Comparison of ENCODE assay signal across 14 cellular contexts in the genomic region with DNA sequence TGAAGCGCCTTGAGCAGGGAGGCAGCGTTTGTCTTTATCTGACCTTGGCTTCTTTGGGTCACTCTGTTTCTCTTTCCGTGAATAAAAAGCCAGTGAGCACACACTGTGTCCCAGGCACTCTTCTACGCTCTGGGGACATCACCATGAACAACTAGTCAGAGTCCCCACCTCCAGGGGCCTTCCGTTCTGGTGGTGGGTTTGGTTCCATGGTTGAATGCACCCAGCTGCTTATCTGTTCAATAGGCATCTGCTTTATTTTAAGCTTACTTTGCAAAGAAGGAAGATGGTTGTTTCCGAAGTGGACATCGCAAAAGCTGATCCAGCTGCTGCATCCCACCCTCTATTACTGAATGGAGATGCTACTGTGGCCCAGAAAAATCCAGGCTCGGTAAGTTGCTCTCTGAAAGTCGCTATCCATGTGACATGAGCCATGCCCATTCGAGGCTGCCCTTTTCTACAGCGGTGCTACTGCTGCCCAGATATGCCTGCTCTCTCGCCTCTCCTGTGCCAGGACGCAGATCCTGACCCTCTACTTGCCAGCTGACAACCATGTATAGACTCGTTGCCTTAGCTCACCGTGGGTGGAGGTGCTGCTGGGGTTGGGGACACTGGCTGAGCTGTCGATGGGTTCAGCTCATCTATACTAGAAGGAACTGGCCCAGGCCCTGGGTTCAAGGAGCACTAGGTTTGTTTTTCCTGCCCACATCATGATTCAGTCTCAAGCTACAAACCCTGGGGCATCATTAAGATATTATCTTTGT. TPM values are rescaled to one million over a fixed set of nuclear protein-coding genes. Genes with fewer than 3 reads are reported as not detected.
DNase-seq lines count a peak whose midpoint lies in the region; ATAC-seq lines count a peak whose summit lies in the region.
"Had no signal": no experiment of that assay in that cellular context is flagged by ENCODE, and none has a peak within 500 bp of the region (broad histone marks: within the 10 kb centered on the region; RNA-seq: fewer than 3 reads in every experiment).

No MANE protein-coding gene starts in this region.

- H3K27me3 Mint-ChIP-seq in activated CD4-positive, alpha-beta T cell treated with anti-CD3 and anti-CD28 coated beads, Interleukin-2, amount 10 ng/mL, durations not matched to agents 24 days and 14 days = no peaks in the 10 kb centered on the region
- H3K27me3 Mint-ChIP-seq in stimulated activated naive B cell treated with anti-CD40 and anti-IgM and Interleukin-4, amounts not matched to agents 10 μg/mL and 1 μg/mL and 100 μg/mL, for 72 hours = no peaks in the 10 kb centered on the region
- H3K27me3 Mint-ChIP-seq in T-helper 2 cell treated with Interferon-gamma antibody and Interleukin-4, amounts not matched to agents 5 μg/mL and 100 μg/mL, for 36 hours (ENCODE audit: low read depth) = no peaks in the 10 kb centered on the region
- H3K27me3 Mint-ChIP-seq: naive thymus-derived CD8-positive, alpha-beta T cell had no signal

- intact Hi-C loops in activated CD4-positive, alpha-beta T cell treated with anti-CD3 and anti-CD28 coated beads, Interleukin-2, amount 10 ng/mL, durations not matched to agents 24 days and 14 days (cut with micrococcal nuclease) = no loop called here

- ATAC-seq in GM21723 (IDR thresholded peaks at IDR 0.05; ENCODE audit: unreplicated experiment) = peak; percentile 83
- peak; percentile 83 for ATAC-seq in HG03432 (IDR thresholded peaks at IDR 0.05; ENCODE audit: unreplicated experiment)
- ATAC-seq in stimulated activated naive B cell treated with anti-CD40 and anti-IgM and Interleukin-4, amounts not matched to agents 10 μg/mL and 1 μg/mL and 100 μg/mL, for 72 hours (replicated peaks) = peak; percentile 98 to 99
- ATAC-seq: A549; naive thymus-derived CD8-positive, alpha-beta T cell had no signal

- H3K27ac Mint-ChIP-seq in activated CD4-positive, alpha-beta T cell treated with anti-CD3 and anti-CD28 coated beads, Interleukin-2, amount 10 ng/mL, durations not matched to agents 24 days and 14 days = peak overlapping the region; percentile 67
- peak overlapping the region; percentile 65 for H3K27ac Mint-ChIP-seq in stimulated activated naive B cell treated with anti-CD40 and anti-IgM and Interleukin-4, amounts not matched to agents 10 μg/mL and 1 μg/mL and 100 μg/mL, for 72 hours
- no peak overlapping the region for H3K27ac Mint-ChIP-seq in T-helper 2 cell treated with Interferon-gamma antibody and Interleukin-4, amounts not matched to agents 5 μg/mL and 100 μg/mL, for 36 hours

- H3K4me1 Mint-ChIP-seq in activated CD4-positive, alpha-beta T cell treated with anti-CD3 and anti-CD28 coated beads, Interleukin-2, amount 10 ng/mL, durations not matched to agents 24 days and 14 days = peaks cover 65% of the 10 kb centered on the region
- peaks cover 30 to 50% of the 10 kb centered on the region in 2 donors for H3K4me1 Mint-ChIP-seq in stimulated activated naive B cell treated with anti-CD40 and anti-IgM and Interleukin-4, amounts not matched to agents 10 μg/mL and 1 μg/mL and 100 μg/mL, for 72 hours
- peaks cover 32% of the 10 kb centered on the region for H3K4me1 Mint-ChIP-seq in T-helper 2 cell treated with Interferon-gamma antibody and Interleukin-4, amounts not matched to agents 5 μg/mL and 100 μg/mL, for 36 hours (ENCODE audit: low read depth)

- H3K9me3 Mint-ChIP-seq in activated CD4-positive, alpha-beta T cell treated with anti-CD3 and anti-CD28 coated beads, Interleukin-2, amount 10 ng/mL, durations not matched to agents 24 days and 14 days = peaks cover 8% of the 10 kb centered on the region
- peaks cover 16 to 17% of the 10 kb centered on the region in 2 donors for H3K9me3 Mint-ChIP-seq in stimulated activated naive B cell treated with anti-CD40 and anti-IgM and Interleukin-4, amounts not matched to agents 10 μg/mL and 1 μg/mL and 100 μg/mL, for 72 hours
- H3K9me3 Mint-ChIP-seq in T-helper 2 cell treated with Interferon-gamma antibody and Interleukin-4, amounts not matched to agents 5 μg/mL and 100 μg/mL, for 36 hours = peaks cover 23% of the 10 kb centered on the region

- H3K36me3 Mint-ChIP-seq in activated CD4-positive, alpha-beta T cell treated with anti-CD3 and anti-CD28 coated beads, Interleukin-2, amount 10 ng/mL, durations not matched to agents 24 days and 14 days (ENCODE audit: low read depth) = peaks cover 90% of the 10 kb centered on the region
- H3K36me3 Mint-ChIP-seq in stimulated activated naive B cell treated with anti-CD40 and anti-IgM and Interleukin-4, amounts not matched to agents 10 μg/mL and 1 μg/mL and 100 μg/mL, for 72 hours = peaks cover 42 to 45% of the 10 kb centered on the region in 2 donors
- peaks cover 86% of the 10 kb centered on the region for H3K36me3 Mint-ChIP-seq in T-helper 2 cell treated with Interferon-gamma antibody and Interleukin-4, amounts not matched to agents 5 μg/mL and 100 μg/mL, for 36 hours (ENCODE audit: low read depth)

- DNase-seq in activated CD4-positive, alpha-beta T cell treated with anti-CD3 and anti-CD28 coated beads, Interleukin-2, amount 10 ng/mL, durations not matched to agents 24 days and 14 days = no peak
- no peak for DNase-seq in activated CD4-positive, alpha-beta T cell treated with anti-CD3 and anti-CD28 coated beads, Interleukin-2, amount 50 U/mL, for 4 hours
- DNase-seq in stimulated activated naive B cell treated with anti-CD40 and anti-IgM and Interleukin-4, amounts not matched to agents 10 μg/mL and 1 μg/mL and 100 μg/mL, for 72 hours = peak; percentile 59
- DNase-seq in T-helper 2 cell treated with Interferon-gamma antibody and Interleukin-4, amounts not matched to agents 5 μg/mL and 100 μg/mL, for 36 hours (ENCODE audit: low spot score) = no peak
- DNase-seq in NK-92 treated with Interleukin-12 subunit alpha and Interleukin-12 subunit beta, amount 100 ng/mL, for 24 hours (lab: John Stamatoyannopoulos, UW) = no peak
- no peak for DNase-seq in DMS114 treated with DMSO at 0.1 percent for 48 hours (lab: John Stamatoyannopoulos, UW; ENCODE audit: unreplicated experiment)
- DNase-seq: activated gamma-delta T cell treated with Interleukin-2 at 50 U/mL for 16 hours; dorsolateral prefrontal cortex; hippocampal formation; naive thymus-derived CD8-positive, alpha-beta T cell; NCI-H226 had no signal

- peak overlapping the region; percentile 26 for H3K4me3 Mint-ChIP-seq in activated CD4-positive, alpha-beta T cell treated with anti-CD3 and anti-CD28 coated beads, Interleukin-2, amount 10 ng/mL, durations not matched to agents 24 days and 14 days
- peak overlapping the region; percentile 19 to 62 for H3K4me3 Mint-ChIP-seq in stimulated activated naive B cell treated with anti-CD40 and anti-IgM and Interleukin-4, amounts not matched to agents 10 μg/mL and 1 μg/mL and 100 μg/mL, for 72 hours
- no peak overlapping the region for H3K4me3 Mint-ChIP-seq in T-helper 2 cell treated with Interferon-gamma antibody and Interleukin-4, amounts not matched to agents 5 μg/mL and 100 μg/mL, for 36 hours

RNA-seq across cellular contexts. Expression of gene MX1, which starts 5.9 kb away (rescaled TPM):
- total RNA-seq in activated CD4-positive, alpha-beta T cell treated with anti-CD3 and anti-CD28 coated beads, Interleukin-2, amount 10 ng/mL, durations not matched to agents 24 days and 14 days = 88.8 and 90.5 TPM in 2 replicates
